In the genomic region with DNA sequence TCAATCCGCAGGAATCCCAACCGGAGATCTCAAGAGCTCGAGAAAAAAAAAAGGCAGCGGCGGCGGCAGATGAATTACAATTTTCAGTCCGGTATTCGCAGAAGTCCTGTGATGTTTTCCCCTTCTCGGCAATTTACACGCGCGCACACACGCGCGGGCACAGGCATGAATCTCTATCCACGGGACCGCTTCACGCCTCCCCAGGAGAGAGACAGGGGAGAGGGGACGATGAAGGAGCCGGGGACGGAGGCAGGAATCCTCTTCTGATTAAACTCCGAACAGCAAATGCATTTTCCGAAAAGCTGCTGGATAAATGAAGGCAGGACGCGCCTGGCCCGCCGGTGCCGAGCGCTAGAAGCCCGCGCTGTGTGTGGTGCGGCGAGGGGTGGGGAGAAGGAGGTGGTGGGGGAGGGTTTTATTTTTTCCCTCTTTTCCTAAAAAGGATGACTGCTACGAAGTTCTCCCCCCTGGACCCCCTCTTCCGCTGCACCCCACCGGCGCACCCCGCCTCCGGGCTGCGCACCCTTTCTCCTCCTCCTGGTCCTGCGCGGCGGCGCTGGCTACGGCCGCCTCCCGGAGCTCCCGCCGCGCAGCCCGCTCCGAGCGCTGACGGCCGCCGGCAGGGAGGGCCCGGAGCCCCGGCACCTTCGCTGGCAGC, we compare ENCODE assay signal across 1 cellular context.
A peak's percentile ranks its signal among the peaks of the same experiment; 100 is the strongest.
TF ChIP-seq lines count a peak whose summit lies in the region.

TSS of gene BCL2 (minus strand) at position 387 of the 658 bp plus-strand sequence.

TF ChIP-seq in H1, 55 proteins besides CTCF, POLR2A, EP300 and RAD21:
- TF ChIP-seq, protein P1, sequence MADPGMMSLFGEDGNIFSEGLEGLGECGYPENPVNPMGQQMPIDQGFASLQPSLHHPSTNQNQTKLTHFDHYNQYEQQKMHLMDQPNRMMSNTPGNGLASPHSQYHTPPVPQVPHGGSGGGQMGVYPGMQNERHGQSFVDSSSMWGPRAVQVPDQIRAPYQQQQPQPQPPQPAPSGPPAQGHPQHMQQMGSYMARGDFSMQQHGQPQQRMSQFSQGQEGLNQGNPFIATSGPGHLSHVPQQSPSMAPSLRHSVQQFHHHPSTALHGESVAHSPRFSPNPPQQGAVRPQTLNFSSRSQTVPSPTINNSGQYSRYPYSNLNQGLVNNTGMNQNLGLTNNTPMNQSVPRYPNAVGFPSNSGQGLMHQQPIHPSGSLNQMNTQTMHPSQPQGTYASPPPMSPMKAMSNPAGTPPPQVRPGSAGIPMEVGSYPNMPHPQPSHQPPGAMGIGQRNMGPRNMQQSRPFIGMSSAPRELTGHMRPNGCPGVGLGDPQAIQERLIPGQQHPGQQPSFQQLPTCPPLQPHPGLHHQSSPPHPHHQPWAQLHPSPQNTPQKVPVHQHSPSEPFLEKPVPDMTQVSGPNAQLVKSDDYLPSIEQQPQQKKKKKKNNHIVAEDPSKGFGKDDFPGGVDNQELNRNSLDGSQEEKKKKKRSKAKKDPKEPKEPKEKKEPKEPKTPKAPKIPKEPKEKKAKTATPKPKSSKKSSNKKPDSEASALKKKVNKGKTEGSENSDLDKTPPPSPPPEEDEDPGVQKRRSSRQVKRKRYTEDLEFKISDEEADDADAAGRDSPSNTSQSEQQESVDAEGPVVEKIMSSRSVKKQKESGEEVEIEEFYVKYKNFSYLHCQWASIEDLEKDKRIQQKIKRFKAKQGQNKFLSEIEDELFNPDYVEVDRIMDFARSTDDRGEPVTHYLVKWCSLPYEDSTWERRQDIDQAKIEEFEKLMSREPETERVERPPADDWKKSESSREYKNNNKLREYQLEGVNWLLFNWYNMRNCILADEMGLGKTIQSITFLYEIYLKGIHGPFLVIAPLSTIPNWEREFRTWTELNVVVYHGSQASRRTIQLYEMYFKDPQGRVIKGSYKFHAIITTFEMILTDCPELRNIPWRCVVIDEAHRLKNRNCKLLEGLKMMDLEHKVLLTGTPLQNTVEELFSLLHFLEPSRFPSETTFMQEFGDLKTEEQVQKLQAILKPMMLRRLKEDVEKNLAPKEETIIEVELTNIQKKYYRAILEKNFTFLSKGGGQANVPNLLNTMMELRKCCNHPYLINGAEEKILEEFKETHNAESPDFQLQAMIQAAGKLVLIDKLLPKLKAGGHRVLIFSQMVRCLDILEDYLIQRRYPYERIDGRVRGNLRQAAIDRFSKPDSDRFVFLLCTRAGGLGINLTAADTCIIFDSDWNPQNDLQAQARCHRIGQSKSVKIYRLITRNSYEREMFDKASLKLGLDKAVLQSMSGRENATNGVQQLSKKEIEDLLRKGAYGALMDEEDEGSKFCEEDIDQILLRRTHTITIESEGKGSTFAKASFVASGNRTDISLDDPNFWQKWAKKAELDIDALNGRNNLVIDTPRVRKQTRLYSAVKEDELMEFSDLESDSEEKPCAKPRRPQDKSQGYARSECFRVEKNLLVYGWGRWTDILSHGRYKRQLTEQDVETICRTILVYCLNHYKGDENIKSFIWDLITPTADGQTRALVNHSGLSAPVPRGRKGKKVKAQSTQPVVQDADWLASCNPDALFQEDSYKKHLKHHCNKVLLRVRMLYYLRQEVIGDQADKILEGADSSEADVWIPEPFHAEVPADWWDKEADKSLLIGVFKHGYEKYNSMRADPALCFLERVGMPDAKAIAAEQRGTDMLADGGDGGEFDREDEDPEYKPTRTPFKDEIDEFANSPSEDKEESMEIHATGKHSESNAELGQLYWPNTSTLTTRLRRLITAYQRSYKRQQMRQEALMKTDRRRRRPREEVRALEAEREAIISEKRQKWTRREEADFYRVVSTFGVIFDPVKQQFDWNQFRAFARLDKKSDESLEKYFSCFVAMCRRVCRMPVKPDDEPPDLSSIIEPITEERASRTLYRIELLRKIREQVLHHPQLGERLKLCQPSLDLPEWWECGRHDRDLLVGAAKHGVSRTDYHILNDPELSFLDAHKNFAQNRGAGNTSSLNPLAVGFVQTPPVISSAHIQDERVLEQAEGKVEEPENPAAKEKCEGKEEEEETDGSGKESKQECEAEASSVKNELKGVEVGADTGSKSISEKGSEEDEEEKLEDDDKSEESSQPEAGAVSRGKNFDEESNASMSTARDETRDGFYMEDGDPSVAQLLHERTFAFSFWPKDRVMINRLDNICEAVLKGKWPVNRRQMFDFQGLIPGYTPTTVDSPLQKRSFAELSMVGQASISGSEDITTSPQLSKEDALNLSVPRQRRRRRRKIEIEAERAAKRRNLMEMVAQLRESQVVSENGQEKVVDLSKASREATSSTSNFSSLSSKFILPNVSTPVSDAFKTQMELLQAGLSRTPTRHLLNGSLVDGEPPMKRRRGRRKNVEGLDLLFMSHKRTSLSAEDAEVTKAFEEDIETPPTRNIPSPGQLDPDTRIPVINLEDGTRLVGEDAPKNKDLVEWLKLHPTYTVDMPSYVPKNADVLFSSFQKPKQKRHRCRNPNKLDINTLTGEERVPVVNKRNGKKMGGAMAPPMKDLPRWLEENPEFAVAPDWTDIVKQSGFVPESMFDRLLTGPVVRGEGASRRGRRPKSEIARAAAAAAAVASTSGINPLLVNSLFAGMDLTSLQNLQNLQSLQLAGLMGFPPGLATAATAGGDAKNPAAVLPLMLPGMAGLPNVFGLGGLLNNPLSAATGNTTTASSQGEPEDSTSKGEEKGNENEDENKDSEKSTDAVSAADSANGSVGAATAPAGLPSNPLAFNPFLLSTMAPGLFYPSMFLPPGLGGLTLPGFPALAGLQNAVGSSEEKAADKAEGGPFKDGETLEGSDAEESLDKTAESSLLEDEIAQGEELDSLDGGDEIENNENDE (IDR thresholded peaks at IDR 0.05; ENCODE audit: insufficient replicate concordance, low read length) = no peak
- TF ChIP-seq CBX8 (IDR thresholded peaks at IDR 0.05; ENCODE audit: borderline replicate concordance, low read depth, low read length) (no peak), SAP30 (IDR thresholded peaks at IDR 0.05; ENCODE audit: insufficient read depth, insufficient replicate concordance, low read length) (no peak), CHD2 (IDR thresholded peaks at IDR 0.05; ENCODE audit: low read length) (no peak), BACH1 (IDR thresholded peaks at IDR 0.05; ENCODE audit: low read length) (no peak), TAF1 (IDR thresholded peaks at IDR 0.05; ENCODE audit: low read depth, low read length) (0 out of 2 replicates have a peak, but pooled peaks have one; percentile 9), KDM4A (IDR thresholded peaks at IDR 0.05; ENCODE audit: low read depth, low read length, severe bottlenecking) (peak; percentile 53), ASH2L (IDR thresholded peaks at IDR 0.05; ENCODE audit: low read length) (peak; percentile 37), PHF8 (conservative IDR thresholded peaks at IDR 0.05; ENCODE audit: low read depth, low read length) (peak; percentile 30; the same call in 1 of the 2 replicates)
